13 cellular contexts compared by ENCODE assay signal in the genomic region with DNA sequence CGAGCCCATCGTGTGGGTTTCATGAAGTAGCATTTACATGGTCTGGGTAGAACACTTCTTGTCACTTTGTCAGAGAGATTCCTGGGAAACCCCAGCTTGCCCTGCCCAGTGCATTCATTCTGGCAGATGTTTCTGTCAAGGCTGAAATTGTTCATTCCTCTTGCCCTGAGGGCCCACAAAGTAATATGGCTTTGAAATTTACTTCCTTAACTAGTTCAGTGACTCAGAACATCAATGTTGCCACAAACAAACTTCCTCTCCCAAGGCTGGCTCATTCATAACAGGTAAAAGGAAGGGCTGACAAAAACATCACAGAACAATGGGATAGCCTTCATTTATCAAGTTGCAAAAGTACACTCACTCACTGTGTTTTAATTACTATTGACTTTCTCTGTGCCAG. TPM values are rescaled to one million over a fixed set of nuclear protein-coding genes. Genes with fewer than 3 reads are reported as not detected.
DNase-seq lines count a peak whose midpoint lies in the region; ATAC-seq and TF ChIP-seq lines count a peak whose summit lies in the region.
"Had no signal": no experiment of that assay in that cellular context is flagged by ENCODE, and none has a peak within 500 bp of the region (broad histone marks: within the 10 kb centered on the region; RNA-seq: fewer than 3 reads in every experiment).

No MANE protein-coding gene starts in this region.

- no peak overlapping the region for H3K4me3 Mint-ChIP-seq in dendritic cell treated with granulocyte-macrophage colony-stimulating factor and Interleukin-4, amounts not matched to agents 40 ng/mL and 50 ng/mL, for 4 days
- H3K4me3 Mint-ChIP-seq: activated naive CD4-positive, alpha-beta T cell treated with anti-CD3 and anti-CD28 coated beads, Interleukin-2, amount 50 U/mL, for 24 hours had no signal

- TF ChIP-seq POLR2A in gastrocnemius medialis (IDR thresholded peaks at IDR 0.05) (no peak), esophagus muscularis mucosa (IDR thresholded peaks at IDR 0.05; ENCODE audit: low read depth) (no peak)

- H3K9me3 ChIP-seq in gastrocnemius medialis (no peaks in the 10 kb centered on the region), esophagus muscularis mucosa (no peaks in the 10 kb centered on the region)

- intact Hi-C loops in dendritic cell treated with granulocyte-macrophage colony-stimulating factor and Interleukin-4, amounts not matched to agents 40 ng/mL and 50 ng/mL, for 4 days (cut with micrococcal nuclease), result no loop called here
- intact Hi-C loops in gastrocnemius medialis (cut with DNase I; ENCODE audit: low total_unique reads), result no loop called here
- intact Hi-C loops in esophagus muscularis mucosa (cut with DNase I), result no loop called here

- H3K27ac ChIP-seq in gastrocnemius medialis (peak overlapping the region in 3 of 4 donors; percentile 3 to 29 (median 6)), esophagus muscularis mucosa (replicated peaks in 1 of 4) (no peak overlapping the region)
- H3K27ac ChIP-seq: 22Rv1 had no signal

- no peaks in the 10 kb centered on the region for H3K36me3 ChIP-seq in gastrocnemius medialis
- H3K36me3 ChIP-seq in esophagus muscularis mucosa, result no peaks in the 10 kb centered on the region

- in situ Hi-C loops in gastrocnemius medialis (cut with MboI; ENCODE audit: low sequenced_read_pairs in 4 of 4), result no loop called here

- TF ChIP-seq CTCF in gastrocnemius medialis (IDR thresholded peaks at IDR 0.05 in 4 of 5, conservative IDR thresholded peaks at IDR 0.05 in 1 of 5) (no peak), esophagus muscularis mucosa (IDR thresholded peaks at IDR 0.05) (no peak)

- no peaks in the 10 kb centered on the region for H3K9me3 Mint-ChIP-seq in dendritic cell treated with granulocyte-macrophage colony-stimulating factor and Interleukin-4, amounts not matched to agents 40 ng/mL and 50 ng/mL, for 4 days
- H3K9me3 Mint-ChIP-seq: activated naive CD4-positive, alpha-beta T cell treated with anti-CD3 and anti-CD28 coated beads, Interleukin-2, amount 50 U/mL, for 24 hours had no signal

- H3K4me1 ChIP-seq in gastrocnemius medialis (peaks cover 13 to 19% of the 10 kb centered on the region in 2 donors), esophagus muscularis mucosa (peaks cover 32 to 34% (median 33%) of the 10 kb centered on the region in 4 donors)

- TF ChIP-seq EP300 in esophagus muscularis mucosa (IDR thresholded peaks at IDR 0.05), result no peak

- WGBS in esophagus muscularis mucosa, result 87% methylated on average over 2 of the region's 2 CpGs

- H3K27me3 ChIP-seq in gastrocnemius medialis, result no peaks in the 10 kb centered on the region
- no peaks in the 10 kb centered on the region for H3K27me3 ChIP-seq in esophagus muscularis mucosa

- no peaks in the 10 kb centered on the region for H3K27me3 Mint-ChIP-seq in dendritic cell treated with granulocyte-macrophage colony-stimulating factor and Interleukin-4, amounts not matched to agents 40 ng/mL and 50 ng/mL, for 4 days
- H3K27me3 Mint-ChIP-seq: activated naive CD4-positive, alpha-beta T cell treated with anti-CD3 and anti-CD28 coated beads, Interleukin-2, amount 50 U/mL, for 24 hours had no signal

- peak overlapping the region; percentile 81 for H3K27ac Mint-ChIP-seq in dendritic cell treated with granulocyte-macrophage colony-stimulating factor and Interleukin-4, amounts not matched to agents 40 ng/mL and 50 ng/mL, for 4 days
- H3K27ac Mint-ChIP-seq: activated naive CD4-positive, alpha-beta T cell treated with anti-CD3 and anti-CD28 coated beads, Interleukin-2, amount 50 U/mL, for 24 hours had no signal

- DNase-seq in DMS153 (lab: John Stamatoyannopoulos, UW) (peak; percentile 62), DMS153 treated with DMSO at 0.1 percent for 48 hours (lab: John Stamatoyannopoulos, UW; ENCODE audit: unreplicated experiment) (no peak), NOMO-1 treated with dmso at 0.1 percent for 144 hours (lab: John Stamatoyannopoulos, UW; ENCODE audit: unreplicated experiment) (peak; percentile 10), gastrocnemius medialis (no peak), esophagus muscularis mucosa (ENCODE audit: extremely low spot score) (no peak)
- DNase-seq: erythroblast; NCI-H2171; stimulated activated CD4-positive, alpha-beta T cell treated with anti-CD3 and anti-CD28 coated beads, Interleukin-12 subunit alpha, Interleukin-12 subunit beta, amount 100 ng/mL, for 4 hours had no signal

- H3K4me3 ChIP-seq in gastrocnemius medialis (no peak overlapping the region), esophagus muscularis mucosa (no peak overlapping the region)

- peaks cover 62% of the 10 kb centered on the region for H3K4me1 Mint-ChIP-seq in dendritic cell treated with granulocyte-macrophage colony-stimulating factor and Interleukin-4, amounts not matched to agents 40 ng/mL and 50 ng/mL, for 4 days (ENCODE audit: low read depth)

- H3K36me3 Mint-ChIP-seq in dendritic cell treated with granulocyte-macrophage colony-stimulating factor and Interleukin-4, amounts not matched to agents 40 ng/mL and 50 ng/mL, for 4 days (ENCODE audit: low read depth), result peaks cover under 1% of the 10 kb centered on the region
- H3K36me3 Mint-ChIP-seq: activated naive CD4-positive, alpha-beta T cell treated with anti-CD3 and anti-CD28 coated beads, Interleukin-2, amount 50 U/mL, for 24 hours had no signal

- no peak for ATAC-seq in gastrocnemius medialis
- ATAC-seq in HG02571 (IDR thresholded peaks at IDR 0.05; ENCODE audit: unreplicated experiment), result no peak
- ATAC-seq in GM21515 (IDR thresholded peaks at IDR 0.05; ENCODE audit: unreplicated experiment), result no peak

RNA-seq across cellular contexts. Expression of a gene that starts 5.0 kb away (rescaled TPM):
- total RNA-seq in gastrocnemius medialis, result 10 to 100 TPM; 17.5 to 33.1 (median 19.5) TPM
- 100 to 1,000 TPM in 1 of 4 donors, 10 to 100 TPM in 3; 37.0 to 109 (median 45.1) TPM for total RNA-seq in esophagus muscularis mucosa

Comparison
In these comparisons a context has a peak if more than half of its experiments do, and no peak if none do; other contexts are left out.
1. DNase-seq: peak in DMS153 (single experiment) and NOMO-1 treated with dmso at 0.1 percent for 144 hours (single experiment); none in DMS153 treated with DMSO at 0.1 percent for 48 hours (single experiment), gastrocnemius medialis (0 of 2) and esophagus muscularis mucosa (single experiment).
2. H3K27ac ChIP-seq: peak in gastrocnemius medialis (3 of 4); none in esophagus muscularis mucosa (0 of 4).